Comparison of ENCODE assay signal across 8 cellular contexts in the genomic region with DNA sequence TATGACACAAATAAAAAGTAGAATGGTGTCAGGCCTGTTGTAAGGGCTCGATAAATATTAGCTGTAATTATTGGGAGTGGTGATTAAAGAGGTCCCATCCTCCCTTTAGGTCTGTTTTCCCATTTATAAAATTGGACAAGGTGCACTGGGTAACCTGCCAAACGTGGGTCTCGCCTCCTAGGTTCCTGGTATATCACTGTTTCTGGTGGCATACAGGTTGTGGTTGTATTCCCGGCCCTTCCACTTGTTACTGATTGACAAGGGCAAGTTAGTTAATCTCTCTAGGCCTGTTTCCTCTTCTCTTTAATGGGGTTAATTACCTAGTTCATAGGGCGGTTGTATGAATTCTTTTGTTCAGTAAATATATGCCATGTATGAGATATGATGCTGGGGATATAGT. TPM values are rescaled to one million over a fixed set of nuclear protein-coding genes. Genes with fewer than 3 reads are reported as not detected.
A peak's percentile ranks its signal among the peaks of the same experiment; 100 is the strongest.
DNase-seq lines count a peak whose midpoint lies in the region; ATAC-seq and TF ChIP-seq lines count a peak whose summit lies in the region.

No MANE protein-coding gene starts in this region.

- peak overlapping the region; percentile 99 for H3K9ac ChIP-seq in mesendoderm (ENCODE audit: low read length)

- H2AK5ac ChIP-seq in mesendoderm (ENCODE audit: low read length): no peak overlapping the region

- H3K4me3 ChIP-seq in left ventricle myocardium inferior: peak overlapping the region; percentile 91
- H3K4me3 ChIP-seq in brain microvascular endothelial cell (ENCODE audit: low read depth, low read length): peak overlapping the region; percentile 92
- peak overlapping the region; percentile 87 for H3K4me3 ChIP-seq in mesendoderm (ENCODE audit: low read length)
- H3K4me3 ChIP-seq in upper lobe of right lung: peak overlapping the region; percentile 82

- intact Hi-C loops in left ventricle myocardium inferior (cut with micrococcal nuclease): no loop called here
- intact Hi-C loops in Right ventricle myocardium superior (cut with DNase I): no loop called here
- intact Hi-C loops in upper lobe of right lung (cut with DNase I): no loop called here

- H3K4me2 ChIP-seq in mesendoderm (ENCODE audit: low read length): peak overlapping the region; percentile 35

- H3K4ac ChIP-seq in mesendoderm (ENCODE audit: low read depth, low read length): peak overlapping the region; percentile 96

- peaks cover 61% of the 10 kb centered on the region for H3K79me2 ChIP-seq in mesendoderm (ENCODE audit: control insufficient read depth, insufficient read depth, low read length)

- H3K27ac ChIP-seq in left ventricle myocardium inferior (replicated peaks) (peak overlapping the region; percentile 96), brain microvascular endothelial cell (no peak overlapping the region), mesendoderm (ENCODE audit: low read depth, low read length) (no peak overlapping the region), upper lobe of right lung (no peak overlapping the region)

- WGBS in mesendoderm (ENCODE audit: extremely low coverage, insufficient coverage, low lambda C conversion rate): no CpG with 5 or more reads among the region's 5 CpGs

- H3K79me1 ChIP-seq in mesendoderm (ENCODE audit: low read length): peaks cover 27% of the 10 kb centered on the region

- H3K36me3 ChIP-seq in left ventricle myocardium inferior (peaks cover 29% of the 10 kb centered on the region), brain microvascular endothelial cell (replicated peaks) (peaks cover 19% of the 10 kb centered on the region), mesendoderm (ENCODE audit: control insufficient read depth, insufficient read depth, low read length) (peaks cover 4% of the 10 kb centered on the region), upper lobe of right lung (peaks cover 24% of the 10 kb centered on the region)

- no peak overlapping the region for H2BK15ac ChIP-seq in mesendoderm (replicated peaks; ENCODE audit: low read depth)

- H3K27me3 ChIP-seq in left ventricle myocardium inferior (ENCODE audit: low read depth) (no peaks in the 10 kb centered on the region), brain microvascular endothelial cell (replicated peaks) (no peaks in the 10 kb centered on the region), mesendoderm (ENCODE audit: insufficient read depth, low read length, poor library complexity) (no peaks in the 10 kb centered on the region), upper lobe of right lung (no peaks in the 10 kb centered on the region)

- no peak overlapping the region for H2BK120ac ChIP-seq in mesendoderm (ENCODE audit: low read depth, low read length)

- TF ChIP-seq CTCF in left ventricle myocardium inferior (IDR thresholded peaks at IDR 0.05; ENCODE audit: borderline replicate concordance) (no peak), brain microvascular endothelial cell (IDR thresholded peaks at IDR 0.05; ENCODE audit: low read depth, low read length, missing control alignments) (no peak), upper lobe of right lung (IDR thresholded peaks at IDR 0.05) (no peak)

- H3K9me3 ChIP-seq in left ventricle myocardium inferior (replicated peaks): no peaks in the 10 kb centered on the region
- H3K9me3 ChIP-seq in upper lobe of right lung: no peaks in the 10 kb centered on the region

- no peak overlapping the region for H4K5ac ChIP-seq in mesendoderm (ENCODE audit: low read length)

- peaks cover 74% of the 10 kb centered on the region for H3K4me1 ChIP-seq in left ventricle myocardium inferior
- H3K4me1 ChIP-seq in mesendoderm (ENCODE audit: control insufficient read depth, low read depth, low read length): peaks cover 12% of the 10 kb centered on the region
- peaks cover 38% of the 10 kb centered on the region for H3K4me1 ChIP-seq in upper lobe of right lung

- in situ Hi-C loops in brain microvascular endothelial cell (cut with HindIII; ENCODE audit: low pct_ligation_motif_present, low sequenced_read_pairs): no loop called here

- peak overlapping the region; percentile 100 for H3K56ac ChIP-seq in mesendoderm (ENCODE audit: low read length)

- H3K23ac ChIP-seq in mesendoderm (ENCODE audit: low read length): peak overlapping the region; percentile 96

- ATAC-seq in Right ventricle myocardium superior (ENCODE audit: poor library complexity) (no peak), upper lobe of right lung (no peak), GM21723 (IDR thresholded peaks at IDR 0.05; ENCODE audit: unreplicated experiment) (no peak)

- no peak overlapping the region for H3K18ac ChIP-seq in mesendoderm (ENCODE audit: low read length)

- no peak for DNase-seq in left ventricle myocardium inferior
- DNase-seq in Right ventricle myocardium superior: no peak
- no peak for DNase-seq in brain microvascular endothelial cell
- DNase-seq in mesendoderm: no peak
- no peak for DNase-seq in upper lobe of right lung
- no peak for DNase-seq in stimulated activated CD4-positive, alpha-beta T cell treated with anti-CD3 and anti-CD28 coated beads, Interleukin-1b, Interleukin-23, amount 100 ng/mL, for 48 hours
- no peak for DNase-seq in AG08395 (ENCODE audit: low spot score)

- no peak overlapping the region for H4K8ac ChIP-seq in mesendoderm (ENCODE audit: low read depth, low read length)

- no peak overlapping the region for H2BK5ac ChIP-seq in mesendoderm (ENCODE audit: low read length)

RNA-seq across cellular contexts. Expression of a gene that starts 1.5 kb away (rescaled TPM):
- total RNA-seq in left ventricle myocardium inferior (395 TPM), Right ventricle myocardium superior (339 TPM), upper lobe of right lung (160 TPM)
- 144 TPM for polyA plus RNA-seq in mesendoderm (2013, experiment 1 of 2)
- polyA plus RNA-seq in mesendoderm (2013, experiment 2 of 2): 148 TPM

RNA-seq across cellular contexts. Expression of a gene that starts 20.0 kb away (rescaled TPM):
- total RNA-seq in left ventricle myocardium inferior (8.1 TPM), Right ventricle myocardium superior (7.0 TPM), upper lobe of right lung (20.7 TPM)
- polyA plus RNA-seq in mesendoderm (2013, experiment 1 of 2): 16.9 TPM
- polyA plus RNA-seq in mesendoderm (2013, experiment 2 of 2): 16.1 TPM

RNA-seq across cellular contexts. Expression of a gene that starts 51.6 kb away (rescaled TPM):
- total RNA-seq in left ventricle myocardium inferior (5.6 TPM), Right ventricle myocardium superior (4.8 TPM), upper lobe of right lung (9.5 TPM)
- 15.8 TPM for polyA plus RNA-seq in mesendoderm (2013, experiment 1 of 2)
- 15.8 TPM for polyA plus RNA-seq in mesendoderm (2013, experiment 2 of 2)
